Comparison of ENCODE assay signal across 26 cellular contexts in genomic region chr5:88109806-88110205, GRCh38.
DNase-seq lines count a peak whose midpoint lies in the region; TF ChIP-seq lines count a peak whose summit lies in the region.
"Had no signal": no experiment of that assay in that cellular context is flagged by ENCODE, and none has a peak within 500 bp of the region (broad histone marks: within the 10 kb centered on the region; RNA-seq: fewer than 3 reads in every experiment).

No MANE protein-coding gene starts in this region.

- no peak overlapping the region for H2BK20ac ChIP-seq in H9 (ENCODE audit: low read depth, low read length, poor library complexity, severe bottlenecking)

- no peaks in the 10 kb centered on the region for H3K79me2 ChIP-seq in H9 (ENCODE audit: insufficient read depth, low read length)

- H3K23me2 ChIP-seq in H9 (ENCODE audit: insufficient read length, low read depth, low read length, poor library complexity, severe bottlenecking), result no peaks in the 10 kb centered on the region

- H3K79me1 ChIP-seq in H9 (ENCODE audit: insufficient read depth, low read depth, low read length, poor library complexity, severe bottlenecking), result no peaks in the 10 kb centered on the region

- no peak overlapping the region for H4K91ac ChIP-seq in H9 (ENCODE audit: insufficient read length, low read depth, low read length)

- no peaks in the 10 kb centered on the region for H3K27me3 ChIP-seq in H9 (ENCODE audit: insufficient read depth, low read length)
- H3K27me3 ChIP-seq: BLaER1 had no signal

- no peak overlapping the region for H4K8ac ChIP-seq in H9 (replicated peaks; ENCODE audit: insufficient read length, low read depth, low read length)

- no peak overlapping the region for H2BK5ac ChIP-seq in H9 (ENCODE audit: insufficient read length, low read length)

- H3K14ac ChIP-seq in H9 (ENCODE audit: insufficient read depth, low read length), result no peak overlapping the region

- H3K4ac ChIP-seq in H9 (ENCODE audit: low read depth, low read length), result no peak overlapping the region

- no peaks in the 10 kb centered on the region for H3K9me3 Mint-ChIP-seq in H9

- H3K4me3 Mint-ChIP-seq in H9, result no peak overlapping the region
- H3K4me3 Mint-ChIP-seq: CD4-positive, CD25-positive, alpha-beta regulatory T cell had no signal

- H3K27ac Mint-ChIP-seq in H9, result no peak overlapping the region
- H3K27ac Mint-ChIP-seq: CD4-positive, CD25-positive, alpha-beta regulatory T cell had no signal

- 0 out of 4 replicates have a peak, but pooled peaks cover 0 to 2% of the 10 kb centered on the region in 2 experiments for H3K4me1 Mint-ChIP-seq in H9
- H3K4me1 Mint-ChIP-seq: CD4-positive, CD25-positive, alpha-beta regulatory T cell had no signal

- H3K9me3 ChIP-seq in H9 (ENCODE audit: control insufficient read depth, low read depth, low read length), result no peaks in the 10 kb centered on the region
- H3K9me3 ChIP-seq: BLaER1 had no signal

- H2BK15ac ChIP-seq in H9 (ENCODE audit: low read depth, low read length), result no peak overlapping the region

- H3K23ac ChIP-seq in H9 (ENCODE audit: insufficient read length, low read depth, low read length), result no peak overlapping the region

- H3K18ac ChIP-seq in H9 (ENCODE audit: insufficient read length, low read depth, low read length), result no peak overlapping the region

- H3K27ac ChIP-seq in H9 (ENCODE audit: insufficient read length, low read depth, low read length), result no peak overlapping the region
- H3K27ac ChIP-seq: BLaER1, HL-60, PC-9, RWPE1 had no signal

- no peak overlapping the region for H2AFZ ChIP-seq in H9 (ENCODE audit: low read length)

- no peak overlapping the region for H2BK120ac ChIP-seq in H9 (ENCODE audit: low read depth, low read length, poor library complexity, severe bottlenecking)

- TF ChIP-seq CTCF in epithelial cell of esophagus (IDR thresholded peaks at IDR 0.05; ENCODE audit: insufficient read depth, low read depth, low read length, missing control alignments), result no peak
- no peak for TF ChIP-seq CTCF in H9 (conservative IDR thresholded peaks at IDR 0.05)

- H3K56ac ChIP-seq in H9 (ENCODE audit: insufficient read length, low read depth, low read length), result no peak overlapping the region

- H3K4me1 ChIP-seq in H9 (ENCODE audit: insufficient read depth, low read length), result no peaks in the 10 kb centered on the region
- H3K4me1 ChIP-seq: BLaER1 had no signal

- no peak overlapping the region for H2AK5ac ChIP-seq in H9 (ENCODE audit: insufficient read length, low read length)

- WGBS in H9 (ENCODE audit: extremely low coverage, insufficient read length, low lambda C conversion rate), result no CpG with 5 or more reads among the region's 5 CpGs

- no peak overlapping the region for H4K5ac ChIP-seq in H9 (ENCODE audit: insufficient read length, low read depth, low read length)

- no peak overlapping the region for H3K4me3 ChIP-seq in epithelial cell of esophagus (ENCODE audit: low read length)
- H3K4me3 ChIP-seq: BLaER1, PC-9 had no signal

- DNase-seq in ELR (ENCODE audit: low read depth) (peak; percentile 50), HT1080 (ENCODE audit: low read depth) (peak; percentile 32), RPMI7951 (ENCODE audit: low read depth) (peak; percentile 70), epithelial cell of esophagus (ENCODE audit: low read depth) (peak; percentile 2), iPS-NIHi11 (ENCODE audit: low spot score) (no peak), H9 (no peak), NCI-H1694 (lab: John Stamatoyannopoulos, UW) (no peak)
- no peak for DNase-seq in stimulated activated naive CD4-positive, alpha-beta T cell (lab: John Stamatoyannopoulos, UW)
- DNase-seq: CD4-positive, CD25-positive, alpha-beta regulatory T cell; DMS153; DND-41; GOT3; KG1; NCI-H1092; NCI-H1417 treated with DMSO at 0.1 percent for 48 hours; NCI-H187 treated with DMSO at 0.1 percent for 48 hours; NCI-H2171 treated with DMSO at 0.1 percent for 48 hours; NCI-H524 treated with DMSO at 0.1 percent for 48 hours; NCI-H774; NK-92 treated with Interleukin-12 subunit alpha and Interleukin-12 subunit beta, amount 100 ng/mL, for 24 hours; PC-9; SHP77; T-helper 1 cell had no signal

- no peak overlapping the region for H3K4me2 ChIP-seq in H9 (ENCODE audit: insufficient read depth, insufficient read length, low read length)
- H3K4me2 ChIP-seq: BLaER1, PC-9 had no signal

- H3K27me3 Mint-ChIP-seq in H9 (ENCODE audit: low read depth), result no peaks in the 10 kb centered on the region

- no peak overlapping the region for H2BK12ac ChIP-seq in H9 (ENCODE audit: insufficient read length, low read depth, low read length)

- no peaks in the 10 kb centered on the region for H3K36me3 Mint-ChIP-seq in H9 (ENCODE audit: insufficient read depth in 1 of 3, low read depth in 3 of 3)
- H3K36me3 Mint-ChIP-seq: CD4-positive, CD25-positive, alpha-beta regulatory T cell had no signal

- no peak overlapping the region for H3T11ph ChIP-seq in H9 (ENCODE audit: low read length)

- no peaks in the 10 kb centered on the region for H4K20me1 ChIP-seq in H9 (ENCODE audit: control insufficient read depth, insufficient read depth, insufficient read length)
- H4K20me1 ChIP-seq: BLaER1 had no signal

- no peak overlapping the region for H3K9ac ChIP-seq in H9 (ENCODE audit: extremely low read depth, insufficient read length, low read length)
- H3K9ac ChIP-seq: BLaER1 had no signal

Comparison
In these comparisons a context has a peak if more than half of its experiments do, and no peak if none do; other contexts are left out.
1. DNase-seq: peak in ELR (single experiment), HT1080 (single experiment), RPMI7951 (single experiment) and epithelial cell of esophagus (single experiment); none in iPS-NIHi11 (single experiment), H9 (single experiment), stimulated activated naive CD4-positive, alpha-beta T cell (0 of 6) and NCI-H1694 (single experiment).